In the genomic region with DNA sequence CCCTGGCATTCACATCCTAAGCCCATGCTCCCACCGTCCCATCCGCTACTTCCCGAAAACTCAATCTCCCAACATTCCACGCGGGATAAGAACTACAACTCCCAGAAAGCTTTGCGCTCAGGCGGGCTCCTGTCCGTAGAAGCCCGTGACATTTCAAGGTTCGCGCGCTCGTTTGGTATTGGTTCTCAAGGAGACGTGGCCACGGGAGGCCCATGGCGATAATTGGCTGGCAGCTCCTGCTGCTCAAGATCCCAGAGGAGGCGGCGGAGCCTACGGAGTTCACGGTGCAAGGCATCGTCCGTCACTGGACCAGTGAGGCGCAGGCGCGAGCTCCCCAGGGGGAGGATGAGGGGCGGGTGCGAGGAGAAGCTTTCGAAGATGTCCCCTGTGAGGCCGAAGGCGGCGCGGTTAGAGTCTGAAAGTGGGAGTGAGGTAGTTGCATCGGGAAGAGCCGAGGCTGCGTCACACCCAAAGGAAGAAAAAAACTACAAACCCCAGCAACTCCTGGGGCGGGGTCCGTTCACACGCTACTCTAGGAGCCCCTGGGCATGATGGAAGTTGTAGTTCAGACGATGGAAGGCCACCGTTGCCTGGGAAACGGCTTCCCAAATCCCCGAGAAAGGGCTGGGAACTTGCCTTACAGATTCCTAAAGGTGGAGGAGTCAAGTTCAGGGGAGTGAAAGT, we compare ENCODE assay signal across 8 cellular contexts.
DNase-seq lines count a peak whose midpoint lies in the region; ATAC-seq and TF ChIP-seq lines count a peak whose summit lies in the region.

No MANE protein-coding gene starts in this region.

- in situ Hi-C loops in GM18951 (cut with MboI; ENCODE audit: low sequenced_read_pairs, unreplicated experiment): no loop called here

- DNase-seq in AG08395 (ENCODE audit: low spot score): peak; percentile 99
- DNase-seq in NCI-H345 (lab: John Stamatoyannopoulos, UW): peak; percentile 97
- DNase-seq in activated CD4-positive, CD25-positive, alpha-beta regulatory T cell treated with anti-CD3 and anti-CD28 coated beads, Interleukin-2, amount 50 U/mL, for 16 hours (ENCODE audit: low read depth, low spot score): peak; percentile 84
- peak; percentile 100 for DNase-seq in cerebellar cortex (ENCODE audit: low spot score)
- DNase-seq in kidney tubule cell (ENCODE audit: low spot score): peak; percentile 99
- DNase-seq in stimulated activated CD4-positive, alpha-beta T cell treated with anti-CD3 and anti-CD28 coated beads, Interleukin-1b, Interleukin-23, amount 100 ng/mL, for 24 hours (ENCODE audit: low read depth in 4 of 4, low spot score in 1 of 4): peak; percentile 70 to 88 (median 87)

- peak; percentile 68 for ATAC-seq in HG03196 (IDR thresholded peaks at IDR 0.05; ENCODE audit: unreplicated experiment)

- TF ChIP-seq POLR2A in GM18951 (IDR thresholded peaks at IDR 0.05; ENCODE audit: extremely low read depth, insufficient read depth, insufficient read length): peak; percentile 61

Comparison
In these comparisons a context has a peak if more than half of its experiments do, and no peak if none do; other contexts are left out.
1. Peak in every context shown above with its lines: DNase-seq and ATAC-seq.